In genomic region chr15:69081310-69082004, GRCh38 we compare ENCODE assay signal across 10 cellular contexts.
DNase-seq lines count a peak whose midpoint lies in the region; ATAC-seq, FAIRE-seq and TF ChIP-seq lines count a peak whose summit lies in the region.
"Had no signal": no experiment of that assay in that cellular context is flagged by ENCODE, and none has a peak within 500 bp of the region (broad histone marks: within the 10 kb centered on the region; RNA-seq: fewer than 3 reads in every experiment).

No MANE protein-coding gene starts in this region.

- no peak for FAIRE-seq in GM19239 (lab: Jason Lieb, UNC)

- peak overlapping the region; percentile 61 for H3K4me2 ChIP-seq in PC-9

- no peaks in the 10 kb centered on the region for H4K20me1 ChIP-seq in PC-9 (ENCODE audit: insufficient read depth)

- no peak overlapping the region for H2AFZ ChIP-seq in PC-9

- DNase-seq in PC-9 (peak in 1 of 2 experiments; percentile 44), fibroblast of peridontal ligament (ENCODE audit: extremely low read depth) (peak; percentile 44), ureter (ENCODE audit: low spot score) (peak; percentile 49), AML-193 (lab: John Stamatoyannopoulos, UW) (no peak), GM19239 (ENCODE audit: insufficient read length, low spot score) (no peak)
- no peak for DNase-seq in stimulated activated CD4-positive, alpha-beta T cell treated with anti-CD3 and anti-CD28 coated beads, Interleukin-12 subunit alpha, Interleukin-12 subunit beta, amount 100 ng/mL, for 4 hours
- DNase-seq: activated CD4-positive, alpha-beta T cell treated with anti-CD3 and anti-CD28 coated beads for 36 hours; NCI-H524 treated with DMSO at 0.1 percent for 48 hours had no signal

- H3K36me3 ChIP-seq in PC-9 (ENCODE audit: low read depth) (no peaks in the 10 kb centered on the region), muscle layer of colon (ENCODE audit: insufficient read depth, low read length) (no peaks in the 10 kb centered on the region)

- H3K9ac ChIP-seq in muscle layer of colon (ENCODE audit: low read length): no peak overlapping the region

- TF ChIP-seq CTCF in PC-9 (conservative IDR thresholded peaks at IDR 0.05): no peak

- H3K4me3 ChIP-seq in PC-9 (no peak overlapping the region), muscle layer of colon (ENCODE audit: low read depth in 1 of 2, low read length in 2 of 2) (no peak overlapping the region)

- no peak for ATAC-seq in GM21529 (IDR thresholded peaks at IDR 0.05; ENCODE audit: unreplicated experiment)
- ATAC-seq: activated CD4-positive, alpha-beta T cell treated with anti-CD3 and anti-CD28 coated beads for 36 hours had no signal

- H3K27me3 ChIP-seq in PC-9 (ENCODE audit: insufficient read depth, low read depth) (no peaks in the 10 kb centered on the region), muscle layer of colon (ENCODE audit: control insufficient read depth in 1 of 2, insufficient read depth in 2 of 2, low read length in 2 of 2) (no peaks in the 10 kb centered on the region)

- CTCF ChIA-PET in PC-9 (lab: Charles Lee): no interaction called here

- intact Hi-C loops in PC-9 (cut with micrococcal nuclease; ENCODE audit: unreplicated experiment): no loop called here

- H3K9me3 ChIP-seq in PC-9 (ENCODE audit: insufficient read depth, low read depth): no peaks in the 10 kb centered on the region
- H3K9me3 ChIP-seq in muscle layer of colon (ENCODE audit: low read length): no peaks in the 10 kb centered on the region

- H3K9me2 ChIP-seq in PC-9 (ENCODE audit: insufficient read depth): no peaks in the 10 kb centered on the region

- POLR2A ChIA-PET in PC-9 (lab: Charles Lee; ENCODE audit: unreplicated experiment): interaction anchor here (0.5 to 1.4 kb wide), 6 partner anchors 12 to 371 kb away, joined by 3 to 5 read pairs (median 3); partner anchors contain the start of gene RPLP1

- H3K4me1 ChIP-seq in PC-9 (replicated peaks; ENCODE audit: insufficient read depth): peaks cover 56% of the 10 kb centered on the region
- H3K4me1 ChIP-seq in muscle layer of colon (ENCODE audit: insufficient read depth, low read length): no peaks in the 10 kb centered on the region

- peak overlapping the region; percentile 54 for H3K27ac ChIP-seq in PC-9
- peak overlapping the region; percentile 30 for H3K27ac ChIP-seq in muscle layer of colon (ENCODE audit: low read depth, low read length)

- H3F3A ChIP-seq in PC-9 (ENCODE audit: insufficient read depth, low read depth): peaks cover 17% of the 10 kb centered on the region; the same call in 1 of the 2 replicates

- H3K79me2 ChIP-seq in PC-9 (ENCODE audit: low read depth): no peaks in the 10 kb centered on the region

- BruUV-seq in PC-9 (replicated peaks; lab: Mats Ljungman, UMichigan): TSS peak; percentile 19

Comparison
In these comparisons a context has a peak if more than half of its experiments do, and no peak if none do; other contexts are left out.
1. DNase-seq: peak in fibroblast of peridontal ligament (single experiment) and ureter (single experiment); none in stimulated activated CD4-positive, alpha-beta T cell treated with anti-CD3 and anti-CD28 coated beads, Interleukin-12 subunit alpha, Interleukin-12 subunit beta, amount 100 ng/mL, for 4 hours (single experiment), AML-193 (0 of 2) and GM19239 (single experiment).